1 cellular context compared by ENCODE assay signal in the genomic region with DNA sequence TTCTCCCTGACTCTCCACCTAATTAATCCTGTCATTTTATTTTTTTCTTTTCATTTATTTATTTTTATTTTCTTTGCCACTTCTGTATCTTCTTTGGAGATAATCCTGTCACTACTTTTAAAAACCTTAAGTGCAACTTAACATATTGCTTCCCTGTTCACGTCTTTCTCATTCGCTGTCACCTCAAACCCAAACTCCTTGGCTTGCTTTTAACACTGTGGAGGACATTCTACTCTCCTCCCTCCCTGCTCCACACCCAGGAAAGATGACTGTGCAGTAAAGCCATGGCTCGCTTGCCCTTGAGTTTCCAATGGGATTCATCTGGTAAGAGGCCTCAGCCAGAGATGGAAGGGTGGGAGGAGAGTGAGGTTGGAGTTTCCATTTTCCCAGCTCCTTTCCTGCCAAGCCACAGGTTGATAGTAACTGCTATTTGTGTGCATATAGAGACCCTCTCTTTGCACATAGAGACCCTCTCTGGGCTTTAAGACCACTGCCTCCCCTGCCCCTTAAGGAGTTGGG.
TF ChIP-seq lines count a peak whose summit lies in the region.

No MANE protein-coding gene starts in this region.

TF ChIP-seq in K562, 482 proteins besides CTCF, POLR2A, EP300 and RAD21 (continued from another document and continues in another):
- TF ChIP-seq EP400 (IDR thresholded peaks at IDR 0.05) (peak; percentile 26; the same call in 1 of the 2 replicates), CHD4 (IDR thresholded peaks at IDR 0.05; ENCODE audit: insufficient read depth, insufficient replicate concordance, low read depth, low read length, poor library complexity, severe bottlenecking) (no peak), FOXK2 (conservative IDR thresholded peaks at IDR 0.05 in 1 of 2, IDR thresholded peaks at IDR 0.05 in 1 of 2; ENCODE audit: low read depth in 2 of 2) (peak in 1 of 2 experiments; percentile 29; a peak in 1 of 4 replicates), KDM4B (IDR thresholded peaks at IDR 0.05; ENCODE audit: borderline replicate concordance in 2 of 2, low read depth in 1 of 2) (no peak), RBM14 (IDR thresholded peaks at IDR 0.05; ENCODE audit: borderline replicate concordance, insufficient read depth, low read depth, low read length) (no peak), TFAM (CRISPR knock-in tag; conservative IDR thresholded peaks at IDR 0.05) (no peak), ZNF316 (IDR thresholded peaks at IDR 0.05) (peak; percentile 96), JUND (IDR thresholded peaks at IDR 0.05; ENCODE audit: borderline replicate concordance, low read depth, low read length) (peak; percentile 31; the same call in 1 of the 2 replicates), JUND (tag; IDR thresholded peaks at IDR 0.05; ENCODE audit: borderline replicate concordance, low read depth, low read length) (no peak), SP1 (CRISPR knock-in tag; IDR thresholded peaks at IDR 0.05) (no peak), ZNF696 (CRISPR knock-in tag; conservative IDR thresholded peaks at IDR 0.05) (no peak), HNRNPK (IDR thresholded peaks at IDR 0.05; ENCODE audit: low read depth, low read length, poor library complexity, severe bottlenecking) (no peak), HDGF (IDR thresholded peaks at IDR 0.05) (no peak), CBFA2T3 (IDR thresholded peaks at IDR 0.05) (no peak), SREBF1 (IDR thresholded peaks at IDR 0.05; ENCODE audit: borderline replicate concordance, low read depth, low read length) (no peak), DPF2 (IDR thresholded peaks at IDR 0.05) (peak; percentile 75), ETV1 (tag; conservative IDR thresholded peaks at IDR 0.05; ENCODE audit: low read depth) (peak; percentile 54), ID3 (CRISPR knock-in tag; IDR thresholded peaks at IDR 0.05) (no peak), ID3 (tag; IDR thresholded peaks at IDR 0.05) (0 out of 2 replicates have a peak, but pooled peaks have one; percentile 15), U2AF1 (optimal IDR thresholded peaks at IDR 0.05; ENCODE audit: low read depth, low read length) (no peak), NFATC3 (IDR thresholded peaks at IDR 0.05) (no peak), NR2C1 (IDR thresholded peaks at IDR 0.05) (no peak), NR2C1 (tag; IDR thresholded peaks at IDR 0.05) (peak; percentile 51; the same call in 1 of the 2 replicates), ZNF274 (IDR thresholded peaks at IDR 0.05; ENCODE audit: borderline replicate concordance, low read depth, low read length) (no peak), MNT (conservative IDR thresholded peaks at IDR 0.05) (peak in 1 of 2 experiments; percentile 10; a peak in 1 of 4 replicates), PHB (CRISPR knock-in tag; IDR thresholded peaks at IDR 0.05) (no peak), CHD2 (IDR thresholded peaks at IDR 0.05; ENCODE audit: low read depth, low read length) (no peak), ZNF583 (CRISPR knock-in tag; IDR thresholded peaks at IDR 0.05) (0 out of 2 replicates have a peak, but pooled peaks have one; percentile 42), NFE2 (IDR thresholded peaks at IDR 0.05; ENCODE audit: low read depth) (peak; percentile 97), EWSR1 (IDR thresholded peaks at IDR 0.05; ENCODE audit: borderline replicate concordance, low read depth, partially characterized antibody) (no peak), MTA3 (IDR thresholded peaks at IDR 0.05; ENCODE audit: borderline replicate concordance) (peak; percentile 66), MAFK (IDR thresholded peaks at IDR 0.05; ENCODE audit: low read length) (peak; percentile 88), FOXP1 (CRISPR knock-in tag; IDR thresholded peaks at IDR 0.05) (no peak), ZNF436 (CRISPR knock-in tag; IDR thresholded peaks at IDR 0.05) (no peak), ZNF551 (CRISPR knock-in tag; IDR thresholded peaks at IDR 0.05) (no peak), HNRNPH1 (optimal IDR thresholded peaks at IDR 0.05; ENCODE audit: low read depth, low read length) (no peak), RREB1 (CRISPR knock-in tag; IDR thresholded peaks at IDR 0.05) (peak; percentile 19; the same call in 1 of the 2 replicates), PML (IDR thresholded peaks at IDR 0.05; ENCODE audit: low read length) (no peak)
- TF ChIP-seq, protein P1, sequence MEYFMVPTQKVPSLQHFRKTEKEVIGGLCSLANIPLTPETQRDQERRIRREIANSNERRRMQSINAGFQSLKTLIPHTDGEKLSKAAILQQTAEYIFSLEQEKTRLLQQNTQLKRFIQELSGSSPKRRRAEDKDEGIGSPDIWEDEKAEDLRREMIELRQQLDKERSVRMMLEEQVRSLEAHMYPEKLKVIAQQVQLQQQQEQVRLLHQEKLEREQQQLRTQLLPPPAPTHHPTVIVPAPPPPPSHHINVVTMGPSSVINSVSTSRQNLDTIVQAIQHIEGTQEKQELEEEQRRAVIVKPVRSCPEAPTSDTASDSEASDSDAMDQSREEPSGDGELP (CRISPR knock-in tag; IDR thresholded peaks at IDR 0.05; ENCODE audit: borderline replicate concordance): no peak
- TF ChIP-seq, protein P2, sequence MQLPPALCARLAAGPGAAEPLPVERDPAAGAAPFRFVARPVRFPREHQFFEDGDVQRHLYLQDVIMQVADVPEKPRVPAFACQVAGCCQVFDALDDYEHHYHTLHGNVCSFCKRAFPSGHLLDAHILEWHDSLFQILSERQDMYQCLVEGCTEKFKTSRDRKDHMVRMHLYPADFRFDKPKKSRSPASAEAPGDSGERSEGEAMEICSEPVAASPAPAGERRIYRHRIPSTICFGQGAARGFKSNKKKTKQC (CRISPR knock-in tag; IDR thresholded peaks at IDR 0.05): no peak
- TF ChIP-seq, protein P3, sequence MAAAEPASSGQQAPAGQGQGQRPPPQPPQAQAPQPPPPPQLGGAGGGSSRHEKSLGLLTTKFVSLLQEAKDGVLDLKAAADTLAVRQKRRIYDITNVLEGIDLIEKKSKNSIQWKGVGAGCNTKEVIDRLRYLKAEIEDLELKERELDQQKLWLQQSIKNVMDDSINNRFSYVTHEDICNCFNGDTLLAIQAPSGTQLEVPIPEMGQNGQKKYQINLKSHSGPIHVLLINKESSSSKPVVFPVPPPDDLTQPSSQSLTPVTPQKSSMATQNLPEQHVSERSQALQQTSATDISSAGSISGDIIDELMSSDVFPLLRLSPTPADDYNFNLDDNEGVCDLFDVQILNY (CRISPR knock-in tag; IDR thresholded peaks at IDR 0.05): no peak
